ENCODE assay signal across 25 cellular contexts in the genomic region with DNA sequence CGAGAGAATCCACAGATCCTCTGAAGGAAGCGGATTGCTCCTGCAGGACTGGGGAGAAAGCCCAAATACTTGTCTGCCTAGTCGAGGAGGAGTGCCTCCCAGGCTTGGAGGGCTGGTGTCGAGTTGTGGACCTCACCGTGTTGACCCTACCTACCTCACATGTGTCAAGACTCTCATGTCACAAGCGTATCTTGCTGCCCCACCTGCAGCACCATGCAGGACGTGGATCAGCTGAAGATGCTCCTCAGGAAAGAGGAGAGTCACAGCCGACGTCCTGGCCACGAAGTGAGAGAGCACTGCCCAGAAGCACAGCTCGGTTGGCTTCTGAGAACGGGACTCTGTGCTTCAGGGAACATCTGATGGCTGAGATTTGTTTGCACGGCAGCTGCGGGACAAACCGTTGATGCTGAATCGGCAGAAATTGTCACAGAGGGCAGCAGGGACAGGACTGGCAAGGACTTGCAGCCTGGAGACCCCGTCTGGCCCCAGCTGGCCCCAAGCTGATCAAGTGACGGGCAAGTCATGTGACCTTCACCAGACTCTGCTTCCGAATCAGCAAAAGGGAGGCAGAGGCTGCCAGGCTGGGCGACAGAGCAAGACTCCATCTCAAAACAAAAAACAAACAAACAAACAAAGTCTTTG.
DNase-seq lines count a peak whose midpoint lies in the region; ATAC-seq, FAIRE-seq and TF ChIP-seq lines count a peak whose summit lies in the region.
"Had no signal": no experiment of that assay in that cellular context is flagged by ENCODE, and none has a peak within 500 bp of the region (broad histone marks: within the 10 kb centered on the region; RNA-seq: fewer than 3 reads in every experiment).

No MANE protein-coding gene starts in this region.

- no peak for FAIRE-seq in HepG2 (lab: Jason Lieb, UNC)
- FAIRE-seq: G401.6, pancreas had no signal

- H3K27ac ChIP-seq in HepG2 (ENCODE audit: extremely low read length, insufficient read depth, low read length) (no peak overlapping the region), right lobe of liver (no peak overlapping the region), coronary artery (no peak overlapping the region), neuronal stem cell (replicated peaks; ENCODE audit: low read length) (no peak overlapping the region)
- H3K27ac ChIP-seq: dorsolateral prefrontal cortex, KMS-11, pancreas, upper lobe of right lung had no signal

- no peaks in the 10 kb centered on the region for H4K20me1 ChIP-seq in HepG2 (ENCODE audit: insufficient read depth, low read length)

- H3K27me3 ChIP-seq in HepG2 (ENCODE audit: control insufficient read depth in 1 of 2, insufficient read depth in 2 of 2, low read length in 2 of 2) (peaks cover 0 to 6% of the 10 kb centered on the region in 2 experiments; a peak in 1 of 5 replicates), right lobe of liver (no peaks in the 10 kb centered on the region), neuronal stem cell (ENCODE audit: control insufficient read depth in 3 of 3, insufficient read depth in 3 of 3, low read depth in 1 of 3, low read length in 3 of 3) (peaks cover 0 to 4% (median 0%) of the 10 kb centered on the region in 3 experiments)
- H3K27me3 ChIP-seq: pancreas, upper lobe of right lung had no signal

- H3K23ac ChIP-seq in neuronal stem cell (ENCODE audit: low read depth, low read length, poor library complexity), result no peak overlapping the region

- H2AFZ ChIP-seq in HepG2 (ENCODE audit: low read length), result no peak overlapping the region
- H2AFZ ChIP-seq in neuronal stem cell (ENCODE audit: low read length), result peak overlapping the region; percentile 27

- peak overlapping the region in 1 of 3 experiments; percentile 23; a peak in 1 of 6 replicates for H3K4me3 ChIP-seq in HepG2 (replicated peaks in 1 of 3; ENCODE audit: insufficient read depth in 1 of 3, low read depth in 2 of 3, low read length in 3 of 3)
- no peak overlapping the region for H3K4me3 ChIP-seq in right lobe of liver
- H3K4me3 ChIP-seq in coronary artery, result peak overlapping the region; percentile 38
- H3K4me3 ChIP-seq in neuronal stem cell (ENCODE audit: low read length in 2 of 2), result no peak overlapping the region
- H3K4me3 ChIP-seq: pancreas, upper lobe of right lung had no signal

- H3K79me2 ChIP-seq in HepG2 (ENCODE audit: insufficient read depth, low read length), result no peaks in the 10 kb centered on the region

- POLR2A ChIA-PET in HepG2 (lab: Yijun Ruan, JAX), result no interaction called here

- H3K36me3 ChIP-seq in HepG2 (replicated peaks in 1 of 2; ENCODE audit: control insufficient read depth in 1 of 2, insufficient read depth in 2 of 2, low read length in 2 of 2) (no peaks in the 10 kb centered on the region), right lobe of liver (no peaks in the 10 kb centered on the region), neuronal stem cell (replicated peaks in 1 of 2; ENCODE audit: control insufficient read depth in 2 of 2, insufficient read depth in 2 of 2, low read length in 2 of 2) (no peaks in the 10 kb centered on the region)
- H3K36me3 ChIP-seq: pancreas, upper lobe of right lung had no signal

- no peaks in the 10 kb centered on the region for H3K4me1 ChIP-seq in HepG2 (ENCODE audit: insufficient read depth, low read length)
- H3K4me1 ChIP-seq in right lobe of liver, result peaks cover 0 to 3% (median 0%) of the 10 kb centered on the region in 4 donors
- H3K4me1 ChIP-seq in neuronal stem cell (ENCODE audit: control insufficient read depth in 2 of 2, insufficient read depth in 1 of 2, low read depth in 1 of 2, low read length in 2 of 2), result no peaks in the 10 kb centered on the region
- H3K4me1 ChIP-seq: pancreas had no signal

- H2AK5ac ChIP-seq in neuronal stem cell (ENCODE audit: low read depth, low read length), result no peak overlapping the region

- no peak overlapping the region for H2BK5ac ChIP-seq in neuronal stem cell (ENCODE audit: low read length)

- H3K4me2 ChIP-seq in HepG2 (ENCODE audit: low read depth, low read length), result peak overlapping the region; percentile 50
- H3K4me2 ChIP-seq in neuronal stem cell (ENCODE audit: insufficient read depth, low read length, poor library complexity, severe bottlenecking), result no peak overlapping the region
- H3K4me2 ChIP-seq: KMS-11 had no signal

- TF ChIP-seq EP300 in HepG2 (IDR thresholded peaks at IDR 0.05; ENCODE audit: low read depth in 2 of 2, low read length in 2 of 2), result no peak
- TF ChIP-seq EP300 in HepG2 (CRISPR knock-in tag; IDR thresholded peaks at IDR 0.05; ENCODE audit: borderline replicate concordance), result no peak

- CTCF ChIA-PET in HepG2 (lab: Yijun Ruan, JAX; ENCODE audit: low intra/inter-chr PET ratio, low total read pairs), result no interaction called here

- 18% methylated on average over 11 of the region's 20 CpGs for WGBS in HepG2 (ENCODE audit: low lambda C conversion rate)
- WGBS in right lobe of liver (ENCODE audit: insufficient coverage, low coverage, low lambda C conversion rate, missing lambda C conversion rate), result 78% methylated on average over 10 of the region's 20 CpGs
- no CpG with 5 or more reads among the region's 20 CpGs for WGBS in neuronal stem cell (ENCODE audit: extremely low coverage in 2 of 2, insufficient read length in 2 of 2, insufficient replicate concordance in 1 of 2), 2 donors

- ATAC-seq in HepG2 (no peak), right lobe of liver (no peak), GM19324 (IDR thresholded peaks at IDR 0.05; ENCODE audit: low FRiP score, unreplicated experiment) (no peak), HG03108 (IDR thresholded peaks at IDR 0.05; ENCODE audit: unreplicated experiment) (no peak), GM21528 (IDR thresholded peaks at IDR 0.05; ENCODE audit: low FRiP score, unreplicated experiment) (no peak)
- ATAC-seq: sciatic nerve, upper lobe of right lung had no signal

- DNase-seq in HepG2 (ENCODE audit: low spot score) (no peak), right lobe of liver (no peak), coronary artery (ENCODE audit: low spot score) (no peak), neuronal stem cell (ENCODE audit: low spot score) (no peak)
- no peak for DNase-seq in activated CD4-positive, alpha-beta T cell treated with anti-CD3 and anti-CD28 coated beads for 48 hours
- DNase-seq: 8988T; activated B cell treated with CpG ODN at 0.5 μM for 24 hours; activated CD4-positive, alpha-beta T cell treated with anti-CD3 and anti-CD28 coated beads, Interleukin-2, amount 50 U/mL, for 4 hours; activated CD8-positive, alpha-beta memory T cell treated with anti-CD3 and anti-CD28 coated beads, Interleukin-2, amount 50 U/mL, for 4 hours; AML-193; GOT3; MV-4-11; NCI-H1694; NCI-H69; stimulated activated CD8-positive, alpha-beta memory T cell treated with anti-CD3 and anti-CD28 coated beads, Interleukin-4, amount 100 ng/mL, for 48 hours; T1000; upper lobe of right lung had no signal

- BruUV-seq in HepG2 (replicated peaks; lab: Mats Ljungman, UMichigan), result no TSS peak

- H3K9ac ChIP-seq in HepG2 (ENCODE audit: insufficient read depth, low read depth, low read length), result no peak overlapping the region
- no peak overlapping the region for H3K9ac ChIP-seq in neuronal stem cell (ENCODE audit: low read depth, low read length, poor library complexity)
- H3K9ac ChIP-seq: KMS-11 had no signal

- H3K4ac ChIP-seq in neuronal stem cell (ENCODE audit: low read length), result no peak overlapping the region

- H2BK120ac ChIP-seq in neuronal stem cell (ENCODE audit: low read depth, low read length), result no peak overlapping the region

- H4K91ac ChIP-seq in neuronal stem cell (ENCODE audit: low read depth, low read length, poor library complexity), result no peak overlapping the region

- no peak overlapping the region for H3K14ac ChIP-seq in neuronal stem cell (ENCODE audit: low read length)

- TF ChIP-seq CTCF in HepG2 (CRISPR knock-in tag; IDR thresholded peaks at IDR 0.05) (no peak), right lobe of liver (IDR thresholded peaks at IDR 0.05) (no peak), coronary artery (IDR thresholded peaks at IDR 0.05) (no peak)

- H2BK12ac ChIP-seq in neuronal stem cell (ENCODE audit: low read length), result no peak overlapping the region

- TF ChIP-seq POLR2A in HepG2 (IDR thresholded peaks at IDR 0.05; ENCODE audit: insufficient read depth in 1 of 2, low read depth in 2 of 2, low read length in 2 of 2), result no peak
- no peak for TF ChIP-seq POLR2A in right lobe of liver (IDR thresholded peaks at IDR 0.05)

- H3K18ac ChIP-seq in neuronal stem cell (ENCODE audit: low read length), result no peak overlapping the region

- no peak overlapping the region for H4K8ac ChIP-seq in neuronal stem cell (ENCODE audit: low read depth, low read length)

- TF ChIP-seq RAD21 in HepG2 (CRISPR knock-in tag; IDR thresholded peaks at IDR 0.05), result no peak

- H3K9me3 ChIP-seq in HepG2 (ENCODE audit: low read length), result no peaks in the 10 kb centered on the region
- no peaks in the 10 kb centered on the region for H3K9me3 ChIP-seq in right lobe of liver
- no peaks in the 10 kb centered on the region for H3K9me3 ChIP-seq in neuronal stem cell (replicated peaks in 1 of 2; ENCODE audit: control insufficient read depth in 2 of 2, insufficient read depth in 1 of 2, low read depth in 1 of 2, low read length in 2 of 2)
- H3K9me3 ChIP-seq: pancreas, upper lobe of right lung had no signal

- no peak overlapping the region for H2BK15ac ChIP-seq in neuronal stem cell (ENCODE audit: low read length)

- no peaks in the 10 kb centered on the region for H3K79me1 ChIP-seq in neuronal stem cell (ENCODE audit: low read depth, low read length)

- in situ Hi-C loops in HepG2 (cut with HindIII; ENCODE audit: extremely low pct_ligation_motif_present, low pct_unique_long_range_greater_than_20kb), result loop anchor here (25.0 kb wide), 2 partner anchors 656 to 1281 kb away; a partner anchor contains a TSS

- intact Hi-C loops in HepG2 (cut with micrococcal nuclease; ENCODE audit: unreplicated experiment), result no loop called here
- intact Hi-C loops in right lobe of liver (cut with DNase I), result no loop called here

TF ChIP-seq in HepG2, 621 proteins besides CTCF, POLR2A, EP300 and RAD21 (continues in another document):
- TF ChIP-seq, protein P1, sequence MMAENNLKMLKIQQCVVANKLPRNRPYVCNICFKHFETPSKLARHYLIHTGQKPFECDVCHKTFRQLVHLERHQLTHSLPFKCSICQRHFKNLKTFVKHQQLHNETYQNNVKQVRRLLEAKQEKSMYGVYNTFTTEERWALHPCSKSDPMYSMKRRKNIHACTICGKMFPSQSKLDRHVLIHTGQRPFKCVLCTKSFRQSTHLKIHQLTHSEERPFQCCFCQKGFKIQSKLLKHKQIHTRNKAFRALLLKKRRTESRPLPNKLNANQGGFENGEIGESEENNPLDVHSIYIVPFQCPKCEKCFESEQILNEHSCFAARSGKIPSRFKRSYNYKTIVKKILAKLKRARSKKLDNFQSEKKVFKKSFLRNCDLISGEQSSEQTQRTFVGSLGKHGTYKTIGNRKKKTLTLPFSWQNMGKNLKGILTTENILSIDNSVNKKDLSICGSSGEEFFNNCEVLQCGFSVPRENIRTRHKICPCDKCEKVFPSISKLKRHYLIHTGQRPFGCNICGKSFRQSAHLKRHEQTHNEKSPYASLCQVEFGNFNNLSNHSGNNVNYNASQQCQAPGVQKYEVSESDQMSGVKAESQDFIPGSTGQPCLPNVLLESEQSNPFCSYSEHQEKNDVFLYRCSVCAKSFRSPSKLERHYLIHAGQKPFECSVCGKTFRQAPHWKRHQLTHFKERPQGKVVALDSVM (CRISPR knock-in tag; IDR thresholded peaks at IDR 0.05), result no peak
- peak; percentile 87 for TF ChIP-seq MAFF (IDR thresholded peaks at IDR 0.05; ENCODE audit: low read depth, low read length)
